Comparison of ENCODE assay signal across 1 cellular context in the genomic region with DNA sequence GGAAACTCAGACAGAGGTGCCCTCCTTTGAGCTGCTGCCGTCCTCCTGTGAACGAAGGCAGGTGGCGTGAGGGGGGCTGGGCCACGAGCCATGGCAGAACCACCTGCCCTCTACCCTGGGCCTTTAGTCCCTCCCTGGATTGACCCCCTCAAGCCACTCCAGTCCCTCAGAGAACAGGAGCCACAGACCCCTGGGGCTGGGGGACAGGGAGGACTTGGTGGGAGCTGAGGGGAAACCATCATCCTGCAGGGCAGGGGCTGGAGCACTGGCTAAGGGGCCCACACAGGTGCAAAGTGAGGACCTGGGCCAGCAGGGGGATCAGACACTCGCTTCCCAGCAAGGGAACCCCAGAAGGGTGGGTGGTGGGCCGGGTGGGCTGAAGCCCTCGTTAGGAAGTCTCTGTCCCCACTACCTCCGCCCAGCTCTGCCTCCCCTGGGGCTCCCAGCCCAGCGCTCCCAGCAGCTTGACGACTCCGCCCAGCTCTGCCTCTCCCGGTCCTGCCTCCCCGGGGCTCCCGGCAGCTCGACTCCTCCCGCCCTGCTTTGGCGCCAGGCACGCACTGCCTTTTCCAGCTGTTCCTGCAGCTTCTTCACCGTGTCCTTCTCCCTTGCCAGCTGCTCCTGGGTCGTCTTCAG.
TF ChIP-seq lines count a peak whose summit lies in the region.

No MANE protein-coding gene starts in this region.

TF ChIP-seq in H1, 55 proteins besides CTCF, POLR2A, EP300 and RAD21 (continued from another document):
- TF ChIP-seq, protein P1, sequence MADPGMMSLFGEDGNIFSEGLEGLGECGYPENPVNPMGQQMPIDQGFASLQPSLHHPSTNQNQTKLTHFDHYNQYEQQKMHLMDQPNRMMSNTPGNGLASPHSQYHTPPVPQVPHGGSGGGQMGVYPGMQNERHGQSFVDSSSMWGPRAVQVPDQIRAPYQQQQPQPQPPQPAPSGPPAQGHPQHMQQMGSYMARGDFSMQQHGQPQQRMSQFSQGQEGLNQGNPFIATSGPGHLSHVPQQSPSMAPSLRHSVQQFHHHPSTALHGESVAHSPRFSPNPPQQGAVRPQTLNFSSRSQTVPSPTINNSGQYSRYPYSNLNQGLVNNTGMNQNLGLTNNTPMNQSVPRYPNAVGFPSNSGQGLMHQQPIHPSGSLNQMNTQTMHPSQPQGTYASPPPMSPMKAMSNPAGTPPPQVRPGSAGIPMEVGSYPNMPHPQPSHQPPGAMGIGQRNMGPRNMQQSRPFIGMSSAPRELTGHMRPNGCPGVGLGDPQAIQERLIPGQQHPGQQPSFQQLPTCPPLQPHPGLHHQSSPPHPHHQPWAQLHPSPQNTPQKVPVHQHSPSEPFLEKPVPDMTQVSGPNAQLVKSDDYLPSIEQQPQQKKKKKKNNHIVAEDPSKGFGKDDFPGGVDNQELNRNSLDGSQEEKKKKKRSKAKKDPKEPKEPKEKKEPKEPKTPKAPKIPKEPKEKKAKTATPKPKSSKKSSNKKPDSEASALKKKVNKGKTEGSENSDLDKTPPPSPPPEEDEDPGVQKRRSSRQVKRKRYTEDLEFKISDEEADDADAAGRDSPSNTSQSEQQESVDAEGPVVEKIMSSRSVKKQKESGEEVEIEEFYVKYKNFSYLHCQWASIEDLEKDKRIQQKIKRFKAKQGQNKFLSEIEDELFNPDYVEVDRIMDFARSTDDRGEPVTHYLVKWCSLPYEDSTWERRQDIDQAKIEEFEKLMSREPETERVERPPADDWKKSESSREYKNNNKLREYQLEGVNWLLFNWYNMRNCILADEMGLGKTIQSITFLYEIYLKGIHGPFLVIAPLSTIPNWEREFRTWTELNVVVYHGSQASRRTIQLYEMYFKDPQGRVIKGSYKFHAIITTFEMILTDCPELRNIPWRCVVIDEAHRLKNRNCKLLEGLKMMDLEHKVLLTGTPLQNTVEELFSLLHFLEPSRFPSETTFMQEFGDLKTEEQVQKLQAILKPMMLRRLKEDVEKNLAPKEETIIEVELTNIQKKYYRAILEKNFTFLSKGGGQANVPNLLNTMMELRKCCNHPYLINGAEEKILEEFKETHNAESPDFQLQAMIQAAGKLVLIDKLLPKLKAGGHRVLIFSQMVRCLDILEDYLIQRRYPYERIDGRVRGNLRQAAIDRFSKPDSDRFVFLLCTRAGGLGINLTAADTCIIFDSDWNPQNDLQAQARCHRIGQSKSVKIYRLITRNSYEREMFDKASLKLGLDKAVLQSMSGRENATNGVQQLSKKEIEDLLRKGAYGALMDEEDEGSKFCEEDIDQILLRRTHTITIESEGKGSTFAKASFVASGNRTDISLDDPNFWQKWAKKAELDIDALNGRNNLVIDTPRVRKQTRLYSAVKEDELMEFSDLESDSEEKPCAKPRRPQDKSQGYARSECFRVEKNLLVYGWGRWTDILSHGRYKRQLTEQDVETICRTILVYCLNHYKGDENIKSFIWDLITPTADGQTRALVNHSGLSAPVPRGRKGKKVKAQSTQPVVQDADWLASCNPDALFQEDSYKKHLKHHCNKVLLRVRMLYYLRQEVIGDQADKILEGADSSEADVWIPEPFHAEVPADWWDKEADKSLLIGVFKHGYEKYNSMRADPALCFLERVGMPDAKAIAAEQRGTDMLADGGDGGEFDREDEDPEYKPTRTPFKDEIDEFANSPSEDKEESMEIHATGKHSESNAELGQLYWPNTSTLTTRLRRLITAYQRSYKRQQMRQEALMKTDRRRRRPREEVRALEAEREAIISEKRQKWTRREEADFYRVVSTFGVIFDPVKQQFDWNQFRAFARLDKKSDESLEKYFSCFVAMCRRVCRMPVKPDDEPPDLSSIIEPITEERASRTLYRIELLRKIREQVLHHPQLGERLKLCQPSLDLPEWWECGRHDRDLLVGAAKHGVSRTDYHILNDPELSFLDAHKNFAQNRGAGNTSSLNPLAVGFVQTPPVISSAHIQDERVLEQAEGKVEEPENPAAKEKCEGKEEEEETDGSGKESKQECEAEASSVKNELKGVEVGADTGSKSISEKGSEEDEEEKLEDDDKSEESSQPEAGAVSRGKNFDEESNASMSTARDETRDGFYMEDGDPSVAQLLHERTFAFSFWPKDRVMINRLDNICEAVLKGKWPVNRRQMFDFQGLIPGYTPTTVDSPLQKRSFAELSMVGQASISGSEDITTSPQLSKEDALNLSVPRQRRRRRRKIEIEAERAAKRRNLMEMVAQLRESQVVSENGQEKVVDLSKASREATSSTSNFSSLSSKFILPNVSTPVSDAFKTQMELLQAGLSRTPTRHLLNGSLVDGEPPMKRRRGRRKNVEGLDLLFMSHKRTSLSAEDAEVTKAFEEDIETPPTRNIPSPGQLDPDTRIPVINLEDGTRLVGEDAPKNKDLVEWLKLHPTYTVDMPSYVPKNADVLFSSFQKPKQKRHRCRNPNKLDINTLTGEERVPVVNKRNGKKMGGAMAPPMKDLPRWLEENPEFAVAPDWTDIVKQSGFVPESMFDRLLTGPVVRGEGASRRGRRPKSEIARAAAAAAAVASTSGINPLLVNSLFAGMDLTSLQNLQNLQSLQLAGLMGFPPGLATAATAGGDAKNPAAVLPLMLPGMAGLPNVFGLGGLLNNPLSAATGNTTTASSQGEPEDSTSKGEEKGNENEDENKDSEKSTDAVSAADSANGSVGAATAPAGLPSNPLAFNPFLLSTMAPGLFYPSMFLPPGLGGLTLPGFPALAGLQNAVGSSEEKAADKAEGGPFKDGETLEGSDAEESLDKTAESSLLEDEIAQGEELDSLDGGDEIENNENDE (IDR thresholded peaks at IDR 0.05; ENCODE audit: insufficient replicate concordance, low read length): no peak
